29 cellular contexts compared by ENCODE assay signal in genomic region chr21:36408568-36408967, GRCh38.
"Had no signal": no experiment of that assay in that cellular context is flagged by ENCODE, and none has a peak within 500 bp of the region (broad histone marks: within the 10 kb centered on the region; RNA-seq: fewer than 3 reads in every experiment).

No MANE protein-coding gene starts in this region.

- ATAC-seq: activated naive CD4-positive, alpha-beta T cell treated with anti-CD3 and anti-CD28 coated beads, Interleukin-2, amount 50 U/mL, for 72 hours; activated T-cell treated with anti-CD3 and anti-CD28 coated beads, Interleukin-2, amount 50 U/mL, for 72 hours; gastroesophageal sphincter; heart right ventricle; WTC11 had no signal

- H3K27ac Mint-ChIP-seq: activated CD4-positive, alpha-beta memory T cell treated with anti-CD3 and anti-CD28 coated beads, Interleukin-2, amount 10 ng/mL, durations not matched to agents 7 days and 5 days; activated CD4-positive, alpha-beta T cell treated with anti-CD3 and anti-CD28 coated beads, Interleukin-2, amount 10 ng/mL, durations not matched to agents 7 days and 5 days; activated naive CD4-positive, alpha-beta T cell treated with anti-CD3 and anti-CD28 coated beads, Interleukin-2, amount 10 ng/mL, durations not matched to agents 7 days and 5 days; activated naive CD4-positive, alpha-beta T cell treated with anti-CD3 and anti-CD28 coated beads, Interleukin-2, amount 50 U/mL, for 72 hours; activated naive CD8-positive, alpha-beta T cell treated with anti-CD3 and anti-CD28 coated beads, Interleukin-2, amount 10 ng/mL, durations not matched to agents 7 days and 5 days; activated T-cell treated with anti-CD3 and anti-CD28 coated beads, Interleukin-2, amount 50 U/mL, for 24 hours; activated T-cell treated with anti-CD3 and anti-CD28 coated beads, Interleukin-2, amount 50 U/mL, for 72 hours; dendritic cell treated with granulocyte-macrophage colony-stimulating factor and Interleukin-4, amounts not matched to agents 40 ng/mL and 50 ng/mL, for 4 days; WTC11 had no signal

- H3K4me3 Mint-ChIP-seq: activated CD4-positive, alpha-beta memory T cell treated with anti-CD3 and anti-CD28 coated beads, Interleukin-2, amount 10 ng/mL, durations not matched to agents 7 days and 5 days; activated CD4-positive, alpha-beta T cell treated with anti-CD3 and anti-CD28 coated beads, Interleukin-2, amount 10 ng/mL, durations not matched to agents 7 days and 5 days; activated naive CD4-positive, alpha-beta T cell treated with anti-CD3 and anti-CD28 coated beads, Interleukin-2, amount 10 ng/mL, durations not matched to agents 7 days and 5 days; activated naive CD8-positive, alpha-beta T cell treated with anti-CD3 and anti-CD28 coated beads, Interleukin-2, amount 10 ng/mL, durations not matched to agents 7 days and 5 days; activated T-cell treated with anti-CD3 and anti-CD28 coated beads, Interleukin-2, amount 50 U/mL, for 24 hours; activated T-cell treated with anti-CD3 and anti-CD28 coated beads, Interleukin-2, amount 50 U/mL, for 72 hours; central memory CD8-positive, alpha-beta T cell; dendritic cell treated with granulocyte-macrophage colony-stimulating factor and Interleukin-4, amounts not matched to agents 40 ng/mL and 50 ng/mL, for 4 days; WTC11 had no signal

- H3K27me3 ChIP-seq: ascending aorta, brain microvascular endothelial cell, dorsolateral prefrontal cortex, esophagus squamous epithelium, gastroesophageal sphincter, heart right ventricle had no signal

- H3K4me1 ChIP-seq: ascending aorta, esophagus squamous epithelium, gastroesophageal sphincter, heart right ventricle had no signal

- H3K27ac ChIP-seq: ascending aorta, brain microvascular endothelial cell, coronary artery, dorsolateral prefrontal cortex, epithelial cell of prostate, esophagus squamous epithelium, gastroesophageal sphincter, heart right ventricle, VCaP had no signal

- H3K4me3 ChIP-seq: ascending aorta, coronary artery, dorsolateral prefrontal cortex, esophagus squamous epithelium, gastroesophageal sphincter, heart right ventricle had no signal

- H3K36me3 ChIP-seq: brain microvascular endothelial cell had no signal

- H3K27me3 Mint-ChIP-seq: activated CD4-positive, alpha-beta memory T cell treated with anti-CD3 and anti-CD28 coated beads, Interleukin-2, amount 10 ng/mL, durations not matched to agents 7 days and 5 days; activated CD4-positive, alpha-beta T cell treated with anti-CD3 and anti-CD28 coated beads, Interleukin-2, amount 10 ng/mL, durations not matched to agents 7 days and 5 days; activated naive CD4-positive, alpha-beta T cell treated with anti-CD3 and anti-CD28 coated beads, Interleukin-2, amount 10 ng/mL, durations not matched to agents 7 days and 5 days; activated naive CD8-positive, alpha-beta T cell treated with anti-CD3 and anti-CD28 coated beads, Interleukin-2, amount 10 ng/mL, durations not matched to agents 7 days and 5 days; activated T-cell treated with anti-CD3 and anti-CD28 coated beads, Interleukin-2, amount 50 U/mL, for 24 hours; central memory CD8-positive, alpha-beta T cell; dendritic cell treated with granulocyte-macrophage colony-stimulating factor and Interleukin-4, amounts not matched to agents 40 ng/mL and 50 ng/mL, for 4 days had no signal

- H3K4me1 Mint-ChIP-seq: activated CD4-positive, alpha-beta memory T cell treated with anti-CD3 and anti-CD28 coated beads, Interleukin-2, amount 10 ng/mL, durations not matched to agents 7 days and 5 days; activated naive CD4-positive, alpha-beta T cell treated with anti-CD3 and anti-CD28 coated beads, Interleukin-2, amount 10 ng/mL, durations not matched to agents 7 days and 5 days; central memory CD8-positive, alpha-beta T cell; WTC11 had no signal

- FAIRE-seq: bronchial epithelial cell had no signal

- H3K9me3 ChIP-seq: ascending aorta, esophagus squamous epithelium, gastroesophageal sphincter, heart right ventricle had no signal

- DNase-seq: activated CD4-positive, alpha-beta memory T cell treated with anti-CD3 and anti-CD28 coated beads, Interleukin-2, amount 10 ng/mL, durations not matched to agents 7 days and 5 days; activated CD4-positive, alpha-beta T cell treated with anti-CD3 and anti-CD28 coated beads for 1 hour; activated CD4-positive, alpha-beta T cell treated with anti-CD3 and anti-CD28 coated beads for 4 hours; activated CD4-positive, alpha-beta T cell treated with anti-CD3 and anti-CD28 coated beads, Interleukin-2, amount 10 ng/mL, durations not matched to agents 7 days and 5 days; activated CD4-positive, alpha-beta T cell treated with anti-CD3 and anti-CD28 coated beads, Interleukin-2, amount 50 U/mL, for 4 hours; activated CD8-positive, alpha-beta memory T cell treated with anti-CD3 and anti-CD28 coated beads for 24 hours; activated gamma-delta T cell; activated naive CD4-positive, alpha-beta T cell; activated naive CD4-positive, alpha-beta T cell treated with anti-CD3 and anti-CD28 coated beads, Interleukin-2, amount 10 ng/mL, durations not matched to agents 7 days and 5 days; activated naive CD8-positive, alpha-beta T cell treated with anti-CD3 and anti-CD28 coated beads, Interleukin-2, amount 10 ng/mL, durations not matched to agents 7 days and 5 days; activated T-cell treated with anti-CD3 and anti-CD28 coated beads, Interleukin-2, amount 50 U/mL, for 24 hours; activated T-cell treated with anti-CD3 and anti-CD28 coated beads, Interleukin-2, amount 50 U/mL, for 72 hours; brain microvascular endothelial cell; dorsolateral prefrontal cortex; effector memory CD4-positive, alpha-beta T cell; esophagus squamous epithelium; foreskin melanocyte; heart right ventricle; T-helper 2 cell had no signal

- H3K9me3 Mint-ChIP-seq: activated CD4-positive, alpha-beta memory T cell treated with anti-CD3 and anti-CD28 coated beads, Interleukin-2, amount 10 ng/mL, durations not matched to agents 7 days and 5 days; activated CD4-positive, alpha-beta T cell treated with anti-CD3 and anti-CD28 coated beads, Interleukin-2, amount 10 ng/mL, durations not matched to agents 7 days and 5 days; activated naive CD4-positive, alpha-beta T cell treated with anti-CD3 and anti-CD28 coated beads, Interleukin-2, amount 10 ng/mL, durations not matched to agents 7 days and 5 days; activated naive CD4-positive, alpha-beta T cell treated with anti-CD3 and anti-CD28 coated beads, Interleukin-2, amount 50 U/mL, for 72 hours; activated naive CD8-positive, alpha-beta T cell treated with anti-CD3 and anti-CD28 coated beads, Interleukin-2, amount 10 ng/mL, durations not matched to agents 7 days and 5 days; activated T-cell treated with anti-CD3 and anti-CD28 coated beads, Interleukin-2, amount 50 U/mL, for 24 hours; activated T-cell treated with anti-CD3 and anti-CD28 coated beads, Interleukin-2, amount 50 U/mL, for 72 hours; central memory CD8-positive, alpha-beta T cell; dendritic cell treated with granulocyte-macrophage colony-stimulating factor and Interleukin-4, amounts not matched to agents 40 ng/mL and 50 ng/mL, for 4 days; WTC11 had no signal
